In genomic region chr4:139887962-139888735, GRCh38 we compare ENCODE assay signal across 10 cellular contexts.
DNase-seq lines count a peak whose midpoint lies in the region; ATAC-seq and TF ChIP-seq lines count a peak whose summit lies in the region.
"Had no signal": no experiment of that assay in that cellular context is flagged by ENCODE, and none has a peak within 500 bp of the region (broad histone marks: within the 10 kb centered on the region; RNA-seq: fewer than 3 reads in every experiment).

No MANE protein-coding gene starts in this region.

- H3K9me3 Mint-ChIP-seq in HFFc6: no peaks in the 10 kb centered on the region
- H3K9me3 Mint-ChIP-seq: CD4-positive, alpha-beta T cell had no signal

- peak overlapping the region; percentile 86; the same call in 1 of the 2 replicates for H3K4me3 Mint-ChIP-seq in HFFc6
- H3K4me3 Mint-ChIP-seq: CD4-positive, alpha-beta T cell; dendritic cell treated with granulocyte-macrophage colony-stimulating factor and Interleukin-4, amounts not matched to agents 40 ng/mL and 50 ng/mL, for 4 days had no signal

- intact Hi-C loops in body of pancreas (cut with DNase I): no loop called here

- peak; percentile 58 for DNase-seq in DMS79 treated with DMSO at 0.1 percent for 48 hours (lab: John Stamatoyannopoulos, UW)
- no peak for DNase-seq in HFFc6
- peak; percentile 19 to 54 for DNase-seq in SJCRH30
- DNase-seq in left kidney (ENCODE audit: low read depth, low spot score): peak; percentile 39
- no peak for DNase-seq in body of pancreas
- no peak for DNase-seq in Peyer's patch
- DNase-seq: CD4-positive, alpha-beta T cell had no signal

- H3K4me1 ChIP-seq in SJCRH30 (peaks cover 5% of the 10 kb centered on the region; the same call in 1 of the 2 replicates), body of pancreas (peaks cover 5% of the 10 kb centered on the region), Peyer's patch (peaks cover 0 to 9% (median 0%) of the 10 kb centered on the region in 4 donors)

- no peak overlapping the region for H3K27ac Mint-ChIP-seq in HFFc6
- H3K27ac Mint-ChIP-seq: CD4-positive, alpha-beta T cell; dendritic cell treated with granulocyte-macrophage colony-stimulating factor and Interleukin-4, amounts not matched to agents 40 ng/mL and 50 ng/mL, for 4 days had no signal

- peaks cover 9% of the 10 kb centered on the region; the same call in 1 of the 2 replicates for H3K36me3 Mint-ChIP-seq in HFFc6 (ENCODE audit: low read depth)

- TF ChIP-seq CTCF in HFFc6 (IDR thresholded peaks at IDR 0.05): no peak
- TF ChIP-seq CTCF in body of pancreas (IDR thresholded peaks at IDR 0.05): no peak
- no peak for TF ChIP-seq CTCF in Peyer's patch (IDR thresholded peaks at IDR 0.05)

- WGBS in body of pancreas, 2 donors: 78% methylated on average over 6 of the region's 6 CpGs

- H3K27me3 ChIP-seq in SJCRH30 (no peaks in the 10 kb centered on the region), body of pancreas (no peaks in the 10 kb centered on the region), Peyer's patch (no peaks in the 10 kb centered on the region)

- no peak for ATAC-seq in body of pancreas
- ATAC-seq in HG03175 (IDR thresholded peaks at IDR 0.05; ENCODE audit: unreplicated experiment): no peak
- no peak for ATAC-seq in GM18511 (IDR thresholded peaks at IDR 0.05; ENCODE audit: unreplicated experiment)

- TF ChIP-seq POLR2A in body of pancreas (IDR thresholded peaks at IDR 0.05) (no peak), Peyer's patch (IDR thresholded peaks at IDR 0.05) (no peak)

- peaks cover 27% of the 10 kb centered on the region for H3K4me1 Mint-ChIP-seq in HFFc6 (ENCODE audit: low read depth)

- no peak overlapping the region for H3K27ac ChIP-seq in SJCRH30
- no peak overlapping the region for H3K27ac ChIP-seq in body of pancreas
- no peak overlapping the region for H3K27ac ChIP-seq in Peyer's patch

- no peaks in the 10 kb centered on the region for H3K36me3 ChIP-seq in SJCRH30
- no peaks in the 10 kb centered on the region for H3K36me3 ChIP-seq in body of pancreas (replicated peaks in 1 of 2; ENCODE audit: insufficient read depth in 1 of 2, low read depth in 2 of 2)
- no peaks in the 10 kb centered on the region for H3K36me3 ChIP-seq in Peyer's patch

- H3K4me3 ChIP-seq in SJCRH30 (no peak overlapping the region), body of pancreas (no peak overlapping the region), Peyer's patch (no peak overlapping the region)

- H3K9me3 ChIP-seq in SJCRH30 (replicated peaks): no peaks in the 10 kb centered on the region
- H3K9me3 ChIP-seq in body of pancreas: no peaks in the 10 kb centered on the region
- no peaks in the 10 kb centered on the region for H3K9me3 ChIP-seq in Peyer's patch

- H3K27me3 Mint-ChIP-seq in HFFc6 (ENCODE audit: insufficient read depth): no peaks in the 10 kb centered on the region
- H3K27me3 Mint-ChIP-seq: CD4-positive, alpha-beta T cell; dendritic cell treated with granulocyte-macrophage colony-stimulating factor and Interleukin-4, amounts not matched to agents 40 ng/mL and 50 ng/mL, for 4 days had no signal

Comparison
In these comparisons a context has a peak if more than half of its experiments do, and no peak if none do; other contexts are left out.
1. DNase-seq: peak in DMS79 treated with DMSO at 0.1 percent for 48 hours (single experiment), SJCRH30 (2 of 2) and left kidney (single experiment); none in HFFc6 (single experiment), body of pancreas (0 of 4) and Peyer's patch (0 of 3).